In genomic region chr4:169243808-169244207, GRCh38 we compare ENCODE assay signal across 14 cellular contexts. TPM values are rescaled to one million over a fixed set of nuclear protein-coding genes. Genes with fewer than 3 reads are reported as not detected.
DNase-seq lines count a peak whose midpoint lies in the region; ATAC-seq and TF ChIP-seq lines count a peak whose summit lies in the region.
"Had no signal": no experiment of that assay in that cellular context is flagged by ENCODE, and none has a peak within 500 bp of the region (broad histone marks: within the 10 kb centered on the region; RNA-seq: fewer than 3 reads in every experiment).

No MANE protein-coding gene starts in this region.

- peak overlapping the region; percentile 9; the same call in 1 of the 2 replicates for H3K4me3 ChIP-seq in ACC112 (ENCODE audit: low read depth, low read length)
- H3K4me3 ChIP-seq in right lobe of liver: no peak overlapping the region
- no peak overlapping the region for H3K4me3 ChIP-seq in coronary artery
- H3K4me3 ChIP-seq: BLaER1, esophagus muscularis mucosa, HAP-1, sigmoid colon had no signal

- no peaks in the 10 kb centered on the region for H3K9me3 ChIP-seq in right lobe of liver
- H3K9me3 ChIP-seq: esophagus muscularis mucosa, HAP-1, sigmoid colon had no signal

- peaks cover 95% of the 10 kb centered on the region for H3K79me2 ChIP-seq in ACC112 (ENCODE audit: control insufficient read depth, insufficient read depth, low read length, unreplicated experiment)

- no peaks in the 10 kb centered on the region for H3K27me3 ChIP-seq in ACC112 (ENCODE audit: insufficient read depth, low read length)
- H3K27me3 ChIP-seq in right lobe of liver: no peaks in the 10 kb centered on the region
- H3K27me3 ChIP-seq: BLaER1, esophagus muscularis mucosa, sigmoid colon had no signal

- H3K36me3 ChIP-seq in ACC112 (ENCODE audit: insufficient read depth, low read length) (peaks cover 7% of the 10 kb centered on the region; the same call in 1 of the 2 replicates), right lobe of liver (no peaks in the 10 kb centered on the region)
- H3K36me3 ChIP-seq: esophagus muscularis mucosa, HAP-1, sigmoid colon had no signal

- H3K4me1 ChIP-seq in ACC112 (ENCODE audit: control insufficient read depth, insufficient read depth, low read length, unreplicated experiment): peaks cover 45% of the 10 kb centered on the region
- peaks cover 0 to 34% (median 10%) of the 10 kb centered on the region in 4 donors for H3K4me1 ChIP-seq in right lobe of liver
- H3K4me1 ChIP-seq: BLaER1 had no signal

- peak; percentile 81 to 93 (median 87) for ATAC-seq in right lobe of liver
- no peak for ATAC-seq in HG02759 (IDR thresholded peaks at IDR 0.05; ENCODE audit: unreplicated experiment)

- TF ChIP-seq CTCF in right lobe of liver (IDR thresholded peaks at IDR 0.05) (no peak), coronary artery (IDR thresholded peaks at IDR 0.05) (no peak)

- DNase-seq in NCI-H226 (peak; percentile 1), dermis microvascular lymphatic vessel endothelial cell (ENCODE audit: low read depth in 2 of 2) (peak; percentile 63 to 75), right lobe of liver (no peak), coronary artery (ENCODE audit: low spot score) (no peak), caudate nucleus (lab: John Stamatoyannopoulos, UW) (no peak)
- no peak for DNase-seq in central memory CD4-positive, alpha-beta T cell
- DNase-seq: mesendoderm, NCI-H82, sigmoid colon had no signal

- intact Hi-C loops in right lobe of liver (cut with DNase I): no loop called here

- TF ChIP-seq POLR2A in right lobe of liver (IDR thresholded peaks at IDR 0.05): no peak

- no peak overlapping the region for H2AFZ ChIP-seq in ACC112 (ENCODE audit: low read length, unreplicated experiment)

- peak overlapping the region; percentile 50 for H3K27ac ChIP-seq in ACC112 (ENCODE audit: low read depth, low read length)
- peak overlapping the region in 1 of 3 donors; percentile 12 for H3K27ac ChIP-seq in right lobe of liver
- no peak overlapping the region for H3K27ac ChIP-seq in coronary artery
- no peak overlapping the region for H3K27ac ChIP-seq in caudate nucleus (ENCODE audit: low read depth, low read length)
- H3K27ac ChIP-seq: BLaER1, esophagus muscularis mucosa, sigmoid colon had no signal

RNA-seq across cellular contexts. Expression of gene SH3RF1, which starts 26.9 kb away (rescaled TPM):
- total RNA-seq in dermis microvascular lymphatic vessel endothelial cell (5.0 and 7.1 TPM in 2 replicates), right lobe of liver (10 to 100 TPM in 1 of 6 experiments, 1 to 10 TPM in 5; 5.5 to 11.0 (median 7.3) TPM)

Comparison
In these comparisons a context has a peak if more than half of its experiments do, and no peak if none do; other contexts are left out.
1. DNase-seq: peak in NCI-H226 (single experiment) and dermis microvascular lymphatic vessel endothelial cell (2 of 2); none in right lobe of liver (0 of 3), coronary artery (single experiment), caudate nucleus (0 of 61) and central memory CD4-positive, alpha-beta T cell (single experiment).